In the genomic region with DNA sequence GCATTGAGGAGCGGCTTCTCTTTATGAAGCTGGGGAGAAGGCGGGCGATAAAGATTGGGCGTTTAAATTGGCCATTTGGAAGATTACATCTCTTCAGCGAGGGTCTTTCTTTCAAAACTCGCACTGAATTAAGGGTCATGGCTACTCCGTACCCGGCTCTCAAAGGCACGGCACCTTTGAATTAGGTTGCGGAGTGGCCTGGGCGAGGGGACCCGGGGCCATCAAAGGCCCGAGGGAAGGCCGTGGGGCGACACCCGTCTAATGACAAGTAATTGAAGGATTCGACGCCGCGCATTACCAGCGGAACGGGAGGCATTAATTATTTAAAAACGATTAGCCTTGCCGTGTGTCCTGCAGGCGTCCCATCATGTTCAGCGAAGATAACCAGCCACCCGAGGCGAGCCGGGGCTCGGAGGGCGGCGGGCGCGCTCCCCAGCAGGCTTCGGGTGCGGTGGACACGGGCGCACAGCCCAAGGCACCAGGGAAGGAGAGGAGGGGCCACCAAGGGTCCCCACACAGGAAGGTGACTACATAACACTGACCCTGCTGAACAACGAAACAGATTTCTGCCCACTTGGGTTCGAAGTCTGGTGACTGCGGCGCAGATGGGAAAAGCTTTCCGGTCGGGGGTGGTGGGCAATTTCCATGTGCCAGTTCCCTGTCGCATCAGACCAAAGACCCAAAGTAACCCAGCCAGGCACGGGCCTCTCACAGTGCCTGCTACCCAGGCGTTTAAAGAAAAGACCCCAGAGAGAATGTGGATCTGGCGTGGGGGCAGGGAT, we compare ENCODE assay signal across 1 cellular context.
TF ChIP-seq lines count a peak whose summit lies in the region.

No MANE protein-coding gene starts in this region.

TF ChIP-seq in endothelial cell of umbilical vein, 7 proteins besides CTCF, POLR2A, EP300 and RAD21 (continued from another document):
- peak; percentile 51 for TF ChIP-seq EZH2 (IDR thresholded peaks at IDR 0.05; ENCODE audit: borderline replicate concordance, low read depth, low read length, severe bottlenecking)
